Comparison of ENCODE assay signal across 1 cellular context in genomic region chr9:4986783-4987182, GRCh38.
TF ChIP-seq lines count a peak whose summit lies in the region.

No MANE protein-coding gene starts in this region.

TF ChIP-seq in GM23338, 12 proteins besides CTCF, POLR2A, EP300 and RAD21 (continued from another document):
- TF ChIP-seq ZNF462 (CRISPR knock-in tag; IDR thresholded peaks at IDR 0.05) = no peak
- no peak for TF ChIP-seq ZNF114 (CRISPR knock-in tag; IDR thresholded peaks at IDR 0.05)
- no peak for TF ChIP-seq POLR2AphosphoS5 (IDR thresholded peaks at IDR 0.05; ENCODE audit: low read depth)
- no peak for TF ChIP-seq CREB1 (CRISPR knock-in tag; IDR thresholded peaks at IDR 0.05; ENCODE audit: low read depth)
- no peak for TF ChIP-seq REST (IDR thresholded peaks at IDR 0.05; ENCODE audit: unreplicated experiment)
- no peak for TF ChIP-seq EZH2 (IDR thresholded peaks at IDR 0.05; ENCODE audit: low read depth, unreplicated experiment)
- no peak for TF ChIP-seq ZNF331 (CRISPR knock-in tag; IDR thresholded peaks at IDR 0.05; ENCODE audit: low read depth)
- no peak for TF ChIP-seq EZH2phosphoT487 (IDR thresholded peaks at IDR 0.05; ENCODE audit: unreplicated experiment)
- no peak for TF ChIP-seq JUNB (IDR thresholded peaks at IDR 0.05; ENCODE audit: unreplicated experiment)
- TF ChIP-seq ETS1 (IDR thresholded peaks at IDR 0.05) = no peak
- TF ChIP-seq STAT1 (IDR thresholded peaks at IDR 0.05; ENCODE audit: unreplicated experiment) = no peak
